ENCODE assay signal across 1 cellular context in the genomic region with DNA sequence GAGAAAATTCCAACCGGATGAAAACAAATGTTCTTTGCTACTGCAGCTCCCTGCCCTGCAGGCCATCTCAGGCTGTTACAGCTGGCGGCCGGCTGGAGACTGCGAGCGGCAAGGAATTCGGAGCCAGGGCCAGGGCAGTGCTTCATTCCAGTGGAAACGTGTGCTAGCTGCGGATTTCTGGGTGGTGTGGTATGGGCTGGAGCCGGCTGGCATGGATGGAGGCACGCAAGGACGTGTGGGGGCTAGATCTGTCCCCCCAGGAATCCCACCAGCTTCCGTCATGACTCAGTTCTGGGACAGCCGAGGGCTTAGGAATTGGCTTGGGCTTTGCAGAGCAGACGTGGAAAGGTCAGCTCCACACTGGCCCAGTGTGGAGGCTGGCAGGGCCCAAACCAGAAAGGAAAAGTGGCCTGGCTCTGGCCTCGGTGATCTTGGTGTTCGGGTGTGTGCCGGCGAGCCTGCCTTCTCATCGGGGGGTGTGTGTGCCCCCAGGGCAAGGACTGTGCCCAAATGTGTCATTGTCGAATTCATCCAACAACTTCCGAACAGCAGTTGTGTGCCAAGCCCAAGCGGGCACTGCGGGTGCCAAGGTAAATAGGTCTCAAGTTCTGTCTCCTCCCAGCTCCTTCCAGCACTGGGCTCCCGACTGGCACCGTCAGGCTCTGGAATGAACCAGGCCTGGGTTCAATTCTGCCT.
A peak's percentile ranks its signal among the peaks of the same experiment; 100 is the strongest.
TF ChIP-seq lines count a peak whose summit lies in the region.

No MANE protein-coding gene starts in this region.

TF ChIP-seq in IMR-90, 13 proteins besides CTCF, POLR2A, EP300 and RAD21 (continued from another document):
- TF ChIP-seq, protein P1, sequence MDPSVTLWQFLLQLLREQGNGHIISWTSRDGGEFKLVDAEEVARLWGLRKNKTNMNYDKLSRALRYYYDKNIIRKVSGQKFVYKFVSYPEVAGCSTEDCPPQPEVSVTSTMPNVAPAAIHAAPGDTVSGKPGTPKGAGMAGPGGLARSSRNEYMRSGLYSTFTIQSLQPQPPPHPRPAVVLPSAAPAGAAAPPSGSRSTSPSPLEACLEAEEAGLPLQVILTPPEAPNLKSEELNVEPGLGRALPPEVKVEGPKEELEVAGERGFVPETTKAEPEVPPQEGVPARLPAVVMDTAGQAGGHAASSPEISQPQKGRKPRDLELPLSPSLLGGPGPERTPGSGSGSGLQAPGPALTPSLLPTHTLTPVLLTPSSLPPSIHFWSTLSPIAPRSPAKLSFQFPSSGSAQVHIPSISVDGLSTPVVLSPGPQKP (IDR thresholded peaks at IDR 0.05; ENCODE audit: borderline replicate concordance, low read depth, low read length): no peak
- no peak for TF ChIP-seq MAFK (IDR thresholded peaks at IDR 0.05; ENCODE audit: low read depth, low read length)
- no peak for TF ChIP-seq RCOR1 (IDR thresholded peaks at IDR 0.05; ENCODE audit: insufficient replicate concordance, low read length)
- peak; percentile 79 for TF ChIP-seq BHLHE40 (IDR thresholded peaks at IDR 0.05; ENCODE audit: low read depth, low read length)
- peak; percentile 70 for TF ChIP-seq FOS (IDR thresholded peaks at IDR 0.05; ENCODE audit: low read depth, low read length)
- TF ChIP-seq, protein P2, sequence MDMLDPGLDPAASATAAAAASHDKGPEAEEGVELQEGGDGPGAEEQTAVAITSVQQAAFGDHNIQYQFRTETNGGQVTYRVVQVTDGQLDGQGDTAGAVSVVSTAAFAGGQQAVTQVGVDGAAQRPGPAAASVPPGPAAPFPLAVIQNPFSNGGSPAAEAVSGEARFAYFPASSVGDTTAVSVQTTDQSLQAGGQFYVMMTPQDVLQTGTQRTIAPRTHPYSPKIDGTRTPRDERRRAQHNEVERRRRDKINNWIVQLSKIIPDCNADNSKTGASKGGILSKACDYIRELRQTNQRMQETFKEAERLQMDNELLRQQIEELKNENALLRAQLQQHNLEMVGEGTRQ (IDR thresholded peaks at IDR 0.05; ENCODE audit: low read depth, low read length): no peak
- peak; percentile 57; the same call in 1 of the 2 replicates for TF ChIP-seq MAZ (IDR thresholded peaks at IDR 0.05; ENCODE audit: borderline replicate concordance, low read depth, low read length)
- no peak for TF ChIP-seq MXI1 (IDR thresholded peaks at IDR 0.05; ENCODE audit: borderline replicate concordance, low read depth, low read length)
